ENCODE assay signal across 18 cellular contexts in the genomic region with DNA sequence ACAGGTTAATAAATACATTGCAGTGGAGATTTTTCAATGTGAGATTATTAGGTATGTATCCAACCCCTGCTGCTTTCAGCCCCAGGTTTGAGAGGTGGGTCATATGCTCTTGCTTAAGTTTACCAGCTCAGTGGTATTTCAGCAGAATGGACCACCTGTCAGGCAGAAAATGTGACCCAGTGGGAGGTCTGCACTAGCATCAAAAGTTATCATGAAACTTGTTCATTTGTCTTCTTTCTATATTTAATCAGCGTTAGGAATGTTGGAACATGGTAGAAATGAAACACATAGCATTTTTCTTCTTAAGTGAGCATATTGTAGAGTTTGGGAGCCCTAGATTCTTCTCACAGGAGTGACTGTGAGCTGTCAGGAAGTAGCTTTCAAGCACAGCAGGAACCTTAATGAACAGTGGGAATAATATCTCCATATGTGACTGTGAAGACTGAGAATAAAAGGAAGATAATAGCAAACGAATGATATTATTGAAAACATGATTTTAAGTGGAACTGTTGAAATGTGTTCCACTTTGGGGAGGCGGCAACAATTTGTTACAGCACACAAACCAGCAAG.
DNase-seq lines count a peak whose midpoint lies in the region; ATAC-seq, FAIRE-seq and TF ChIP-seq lines count a peak whose summit lies in the region.
"Had no signal": no experiment of that assay in that cellular context is flagged by ENCODE, and none has a peak within 500 bp of the region (broad histone marks: within the 10 kb centered on the region; RNA-seq: fewer than 3 reads in every experiment).

No MANE protein-coding gene starts in this region.

- H3K79me1 ChIP-seq in H1 (ENCODE audit: low read depth, low read length): no peaks in the 10 kb centered on the region

- no peak for FAIRE-seq in H1 (lab: Jason Lieb, UNC)
- FAIRE-seq: A204.1, GM12892, HTR-8/SVneo had no signal

- POLR2A ChIA-PET in H1 (lab: Charles Lee; ENCODE audit: partially characterized antibody): no interaction called here

- H3K14ac ChIP-seq in H1 (ENCODE audit: insufficient read length): no peak overlapping the region

- H3K4me3 ChIP-seq in HUES48 (ENCODE audit: low read depth, low read length) (no peak overlapping the region), H1 (ENCODE audit: extremely low read depth in 1 of 4, insufficient read depth in 2 of 4, low read depth in 3 of 4, low read length in 4 of 4) (no peak overlapping the region)

- TF ChIP-seq POLR2A in H1 (IDR thresholded peaks at IDR 0.05; ENCODE audit: control extremely low read depth in 1 of 2, low read depth in 2 of 2, low read length in 2 of 2): no peak

- H4K91ac ChIP-seq in H1 (replicated peaks; ENCODE audit: insufficient read length, low read length): no peak overlapping the region

- H3K9ac ChIP-seq in HUES48 (ENCODE audit: low read depth, low read length) (no peak overlapping the region), H1 (replicated peaks in 1 of 4; ENCODE audit: extremely low read depth in 1 of 4, low read depth in 3 of 4, low read length in 3 of 4) (no peak overlapping the region)

- H3K36me3 ChIP-seq in HUES48 (ENCODE audit: control insufficient read depth, insufficient read depth, low read length) (no peaks in the 10 kb centered on the region), H1 (ENCODE audit: control insufficient read depth in 2 of 4, insufficient read depth in 4 of 4, low read length in 3 of 4) (no peaks in the 10 kb centered on the region)
- H3K36me3 ChIP-seq: BE2C had no signal

- H3K27ac ChIP-seq in HUES48 (ENCODE audit: low read depth, low read length) (peak overlapping the region; percentile 24), H1 (ENCODE audit: low read depth, low read length) (no peak overlapping the region)
- H3K27ac ChIP-seq: C4-2B had no signal

- TF ChIP-seq CTCF in H1 (IDR thresholded peaks at IDR 0.05; ENCODE audit: control extremely low read depth in 1 of 3, insufficient read depth in 1 of 3, low read depth in 1 of 3, low read length in 3 of 3): no peak

- no peaks in the 10 kb centered on the region for H4K20me1 ChIP-seq in H1 (replicated peaks in 1 of 2; ENCODE audit: control insufficient read depth in 1 of 2, insufficient read depth in 2 of 2, low read length in 2 of 2)

- no peak for TF ChIP-seq EP300 in H1 (IDR thresholded peaks at IDR 0.05; ENCODE audit: borderline replicate concordance in 1 of 2, low read depth in 2 of 2, low read length in 2 of 2)

- H2BK15ac ChIP-seq in H1 (ENCODE audit: low read length): no peak overlapping the region

- no peak for TF ChIP-seq RAD21 in H1 (IDR thresholded peaks at IDR 0.05 in 1 of 2, conservative IDR thresholded peaks at IDR 0.05 in 1 of 2; ENCODE audit: low read depth in 2 of 2, low read length in 2 of 2)

- H3K23ac ChIP-seq in H1 (ENCODE audit: insufficient read length): no peak overlapping the region

- H3K27me3 ChIP-seq in HUES48 (ENCODE audit: control insufficient read depth, insufficient read depth, low read length) (no peaks in the 10 kb centered on the region), H1 (replicated peaks in 1 of 4; ENCODE audit: control insufficient read depth in 3 of 4, extremely low read depth in 1 of 4, insufficient read depth in 3 of 4, low read length in 3 of 4) (no peaks in the 10 kb centered on the region)
- H3K27me3 ChIP-seq: BE2C had no signal

- no peak overlapping the region for H2BK5ac ChIP-seq in H1 (ENCODE audit: low read depth, low read length)

- no peak overlapping the region for H4K8ac ChIP-seq in H1 (ENCODE audit: extremely low read depth, insufficient read depth, low read length)

- no peaks in the 10 kb centered on the region for H3K79me2 ChIP-seq in H1 (ENCODE audit: control insufficient read depth in 1 of 2, insufficient read depth in 2 of 2, low read length in 2 of 2)

- H2BK120ac ChIP-seq in H1 (replicated peaks; ENCODE audit: low read depth, low read length): peak overlapping the region; percentile 43

- no peak overlapping the region for H3K4ac ChIP-seq in H1 (replicated peaks; ENCODE audit: insufficient read length, low read depth, low read length)

- no peaks in the 10 kb centered on the region for H3K23me2 ChIP-seq in H1 (ENCODE audit: low read depth, low read length)

- H3K56ac ChIP-seq in H1 (replicated peaks; ENCODE audit: insufficient read length, low read depth, low read length): no peak overlapping the region

- no peak overlapping the region for H2AFZ ChIP-seq in H1 (ENCODE audit: low read length)

- WGBS in H1 (ENCODE audit: extremely low coverage in 1 of 2, insufficient coverage in 1 of 2, insufficient read length in 1 of 2, insufficient replicate concordance in 2 of 2, low coverage in 1 of 2, low lambda C conversion rate in 2 of 2, missing lambda C conversion rate in 1 of 2), 2 experiments: 81% methylated on average over 3 of the region's 3 CpGs; no CpG with 5 or more reads in 1 of the 2 experiments

- H3K9me3 ChIP-seq in HUES48 (ENCODE audit: control insufficient read depth, insufficient read depth, low read length) (peaks cover 7% of the 10 kb centered on the region), H1 (ENCODE audit: insufficient read depth in 2 of 2, low read depth in 1 of 2, low read length in 1 of 2) (no peaks in the 10 kb centered on the region)
- H3K9me3 ChIP-seq: BE2C had no signal

- DNase-seq in NCI-H69 (lab: John Stamatoyannopoulos, UW) (peak; percentile 84), H1 (ENCODE audit: low read depth in 1 of 2, low spot score in 2 of 2) (no peak), HK-2 (ENCODE audit: unreplicated experiment) (no peak), NCI-H1694 (lab: John Stamatoyannopoulos, UW) (no peak)
- DNase-seq in activated CD8-positive, alpha-beta memory T cell treated with anti-CD3 and anti-CD28 coated beads, Interleukin-2, amount 50 U/mL, for 48 hours: no peak
- DNase-seq: BE2C; CD8-positive, alpha-beta T cell; COR-L47; DND-41; GDM1; H7; KBM-7 had no signal

- H2AK5ac ChIP-seq in H1 (ENCODE audit: low read depth, low read length): no peak overlapping the region

- H3K18ac ChIP-seq in H1 (ENCODE audit: extremely low read depth, low read length): no peak overlapping the region

- H3K4me2 ChIP-seq in H1 (ENCODE audit: insufficient read depth in 1 of 2, low read depth in 2 of 2, low read length in 2 of 2): no peak overlapping the region

- no peak overlapping the region for H4K5ac ChIP-seq in H1 (ENCODE audit: insufficient read length, low read depth, low read length)

- H3K4me1 ChIP-seq in HUES48 (ENCODE audit: control insufficient read depth, insufficient read depth, low read length): peaks cover 24% of the 10 kb centered on the region
- H3K4me1 ChIP-seq in H1 (replicated peaks in 1 of 4; ENCODE audit: control insufficient read depth in 3 of 4, insufficient read depth in 4 of 4, low read length in 3 of 4): peaks cover 0 to 6% (median 0%) of the 10 kb centered on the region in 4 experiments; a peak in 2 of 7 replicates

- no peak overlapping the region for H2BK12ac ChIP-seq in H1 (ENCODE audit: low read depth, low read length)

- ATAC-seq in GM18511 (IDR thresholded peaks at IDR 0.05; ENCODE audit: unreplicated experiment): no peak
- ATAC-seq: CD8-positive, alpha-beta T cell had no signal

- no peak overlapping the region for H2BK20ac ChIP-seq in H1 (ENCODE audit: low read length)

- CTCF ChIA-PET in H1 (lab: Charles Lee; ENCODE audit: partially characterized antibody): interaction anchor here (0.6 kb wide), 1 partner anchor 174 kb away, joined by 3 read pairs; no protein-coding TSS in a partner anchor

TF ChIP-seq in H1, 55 proteins besides CTCF, POLR2A, EP300 and RAD21:
- TF ChIP-seq GTF2F1 (IDR thresholded peaks at IDR 0.05; ENCODE audit: borderline replicate concordance, low read depth, low read length): no peak
- no peak for TF ChIP-seq ASH2L (IDR thresholded peaks at IDR 0.05; ENCODE audit: low read length)
- TF ChIP-seq RFX5 (IDR thresholded peaks at IDR 0.05; ENCODE audit: borderline replicate concordance, low read depth, low read length): no peak
- no peak for TF ChIP-seq BRCA1 (IDR thresholded peaks at IDR 0.05; ENCODE audit: low read depth, low read length)
- TF ChIP-seq KDM1A (IDR thresholded peaks at IDR 0.05; ENCODE audit: borderline replicate concordance, low read length): no peak
- no peak for TF ChIP-seq PHF8 (conservative IDR thresholded peaks at IDR 0.05; ENCODE audit: low read depth, low read length)
- TF ChIP-seq SP1 (IDR thresholded peaks at IDR 0.05; ENCODE audit: low read depth, low read length): no peak
- TF ChIP-seq JUN (IDR thresholded peaks at IDR 0.05; ENCODE audit: low read depth, low read length): no peak
- TF ChIP-seq MAFK (IDR thresholded peaks at IDR 0.05; ENCODE audit: low read depth, low read length): no peak
- TF ChIP-seq RNF2 (IDR thresholded peaks at IDR 0.05; ENCODE audit: borderline replicate concordance, low read depth, low read length, missing control alignments, poor library complexity, severe bottlenecking): no peak
- no peak for TF ChIP-seq CREB1 (IDR thresholded peaks at IDR 0.05)
- no peak for TF ChIP-seq EZH2 (IDR thresholded peaks at IDR 0.05; ENCODE audit: low read depth, low read length, severe bottlenecking)
- no peak for TF ChIP-seq HDAC6 (IDR thresholded peaks at IDR 0.05; ENCODE audit: low read depth, low read length)
